ENCODE assay signal across 10 cellular contexts in genomic region chr2:46849741-46850474, GRCh38.
DNase-seq lines count a peak whose midpoint lies in the region; ATAC-seq, FAIRE-seq and TF ChIP-seq lines count a peak whose summit lies in the region.
"Had no signal": no experiment of that assay in that cellular context is flagged by ENCODE, and none has a peak within 500 bp of the region (broad histone marks: within the 10 kb centered on the region; RNA-seq: fewer than 3 reads in every experiment).

No MANE protein-coding gene starts in this region.

- H3K4me3 ChIP-seq in brain microvascular endothelial cell (ENCODE audit: low read depth, low read length) (no peak overlapping the region), small intestine (ENCODE audit: low read depth in 1 of 2, low read length in 2 of 2) (no peak overlapping the region)

- DNase-seq in HCEC 1CT (peak; percentile 61), brain microvascular endothelial cell (peak; percentile 95), iris pigment epithelial cell (ENCODE audit: low read depth) (peak; percentile 77), small intestine (peak; percentile 35), COLO829 (ENCODE audit: low spot score) (no peak)
- no peak for DNase-seq in central memory CD4-positive, alpha-beta T cell
- DNase-seq: head of caudate nucleus; stimulated activated CD4-positive, alpha-beta T cell treated with anti-CD3 and anti-CD28 coated beads, Interleukin-4, amount 100 ng/mL, for 4 hours had no signal

- FAIRE-seq in small intestine (lab: Jason Lieb, UNC): no peak

- TF ChIP-seq POLR2A in GM18505 (IDR thresholded peaks at IDR 0.05; ENCODE audit: borderline replicate concordance, extremely low read depth, insufficient read depth, insufficient read length): no peak

- in situ Hi-C loops in brain microvascular endothelial cell (cut with HindIII; ENCODE audit: low pct_ligation_motif_present, low sequenced_read_pairs): no loop called here

- no peaks in the 10 kb centered on the region for H3K36me3 ChIP-seq in brain microvascular endothelial cell (replicated peaks)
- no peaks in the 10 kb centered on the region for H3K36me3 ChIP-seq in small intestine (ENCODE audit: control insufficient read depth in 2 of 2, insufficient read depth in 2 of 2, low read length in 2 of 2)

- H3K9me3 ChIP-seq in small intestine (ENCODE audit: control insufficient read depth, low read depth): no peaks in the 10 kb centered on the region

- H3K27ac ChIP-seq in brain microvascular endothelial cell (peak overlapping the region; percentile 83), small intestine (ENCODE audit: low read depth in 1 of 2, low read length in 1 of 2) (peak overlapping the region in 1 of 2 donors; percentile 81)

- 30 to 35% (median 34%) methylated on average over 11 of the region's 11 CpGs for WGBS in small intestine, 3 donors

- H3K4me1 ChIP-seq in small intestine (ENCODE audit: control insufficient read depth in 2 of 2, insufficient read depth in 1 of 2, low read depth in 1 of 2, low read length in 1 of 2): peaks cover 10 to 37% of the 10 kb centered on the region in 2 donors

- TF ChIP-seq CTCF in brain microvascular endothelial cell (IDR thresholded peaks at IDR 0.05; ENCODE audit: low read depth, low read length, missing control alignments): no peak

- ATAC-seq in HG03097 (IDR thresholded peaks at IDR 0.05; ENCODE audit: low FRiP score, unreplicated experiment) (no peak), GM18505 (IDR thresholded peaks at IDR 0.05; ENCODE audit: unreplicated experiment) (no peak)

- H3K27me3 ChIP-seq in brain microvascular endothelial cell (replicated peaks) (no peaks in the 10 kb centered on the region), small intestine (ENCODE audit: control insufficient read depth in 2 of 2, insufficient read depth in 2 of 2, low read length in 2 of 2) (no peaks in the 10 kb centered on the region)

Comparison
In these comparisons a context has a peak if more than half of its experiments do, and no peak if none do; other contexts are left out.
1. DNase-seq: peak in HCEC 1CT (single experiment), brain microvascular endothelial cell (single experiment), iris pigment epithelial cell (single experiment) and small intestine (single experiment); none in central memory CD4-positive, alpha-beta T cell (single experiment) and COLO829 (single experiment).